ENCODE assay signal across 8 cellular contexts in genomic region chr11:13963949-13964770, GRCh38. TPM values are rescaled to one million over a fixed set of nuclear protein-coding genes. Genes with fewer than 3 reads are reported as not detected.
DNase-seq lines count a peak whose midpoint lies in the region.

No MANE protein-coding gene starts in this region.

- H3K4me1 Mint-ChIP-seq in activated naive CD4-positive, alpha-beta T cell treated with anti-CD3 and anti-CD28 coated beads, Interleukin-2, amount 10 ng/mL, durations not matched to agents 7 days and 5 days = peaks cover 44% of the 10 kb centered on the region
- peaks cover 18% of the 10 kb centered on the region for H3K4me1 Mint-ChIP-seq in stimulated activated naive CD8-positive, alpha-beta T cell treated with anti-CD3 and anti-CD28 coated beads, Interleukin-15, Interleukin-2, amounts not matched to agents 100 ng/mL and 50 ng/mL, for 24 hours (ENCODE audit: low read depth)

- no peak overlapping the region for H3K27ac Mint-ChIP-seq in activated naive CD4-positive, alpha-beta T cell treated with anti-CD3 and anti-CD28 coated beads, Interleukin-2, amount 10 ng/mL, durations not matched to agents 7 days and 5 days
- no peak overlapping the region for H3K27ac Mint-ChIP-seq in stimulated activated naive CD8-positive, alpha-beta T cell treated with anti-CD3 and anti-CD28 coated beads, Interleukin-15, Interleukin-2, amounts not matched to agents 100 ng/mL and 50 ng/mL, for 24 hours

- CTCF ChIA-PET in activated naive CD4-positive, alpha-beta T cell treated with anti-CD3 and anti-CD28 coated beads, Interleukin-2, amount 10 ng/mL, durations not matched to agents 7 days and 5 days (lab: Charles Lee) = interaction anchor here (0.9 to 2.3 kb wide), 8 partner anchors 8 to 286 kb away, joined by 3 to 9 read pairs (median 4); no protein-coding TSS in a partner anchor

- peaks cover 17% of the 10 kb centered on the region for H3K36me3 Mint-ChIP-seq in activated naive CD4-positive, alpha-beta T cell treated with anti-CD3 and anti-CD28 coated beads, Interleukin-2, amount 10 ng/mL, durations not matched to agents 7 days and 5 days
- no peaks in the 10 kb centered on the region for H3K36me3 Mint-ChIP-seq in stimulated activated naive CD8-positive, alpha-beta T cell treated with anti-CD3 and anti-CD28 coated beads, Interleukin-15, Interleukin-2, amounts not matched to agents 100 ng/mL and 50 ng/mL, for 24 hours (ENCODE audit: low read depth)

- H3K27me3 Mint-ChIP-seq in activated naive CD4-positive, alpha-beta T cell treated with anti-CD3 and anti-CD28 coated beads, Interleukin-2, amount 10 ng/mL, durations not matched to agents 7 days and 5 days = peaks cover 85% of the 10 kb centered on the region
- peaks cover 61% of the 10 kb centered on the region for H3K27me3 Mint-ChIP-seq in stimulated activated naive CD8-positive, alpha-beta T cell treated with anti-CD3 and anti-CD28 coated beads, Interleukin-15, Interleukin-2, amounts not matched to agents 100 ng/mL and 50 ng/mL, for 24 hours

- H3K4me3 Mint-ChIP-seq in activated naive CD4-positive, alpha-beta T cell treated with anti-CD3 and anti-CD28 coated beads, Interleukin-2, amount 10 ng/mL, durations not matched to agents 7 days and 5 days = peak overlapping the region; percentile 71
- H3K4me3 Mint-ChIP-seq in stimulated activated naive CD8-positive, alpha-beta T cell treated with anti-CD3 and anti-CD28 coated beads, Interleukin-15, Interleukin-2, amounts not matched to agents 100 ng/mL and 50 ng/mL, for 24 hours = peak overlapping the region; percentile 74

- in situ Hi-C loops in G401 (cut with HindIII; ENCODE audit: low sequenced_read_pairs) = no loop called here

- H3K9me3 Mint-ChIP-seq in activated naive CD4-positive, alpha-beta T cell treated with anti-CD3 and anti-CD28 coated beads, Interleukin-2, amount 10 ng/mL, durations not matched to agents 7 days and 5 days = no peaks in the 10 kb centered on the region
- no peaks in the 10 kb centered on the region for H3K9me3 Mint-ChIP-seq in stimulated activated naive CD8-positive, alpha-beta T cell treated with anti-CD3 and anti-CD28 coated beads, Interleukin-15, Interleukin-2, amounts not matched to agents 100 ng/mL and 50 ng/mL, for 24 hours

- DNase-seq in NCI-H2029 (lab: John Stamatoyannopoulos, UW) = peak; percentile 31
- no peak for DNase-seq in NCI-H2029 treated with DMSO at 0.1 percent for 48 hours (lab: John Stamatoyannopoulos, UW)
- peak; percentile 33 for DNase-seq in activated naive CD4-positive, alpha-beta T cell treated with anti-CD3 and anti-CD28 coated beads, Interleukin-2, amount 10 ng/mL, durations not matched to agents 7 days and 5 days
- peak; percentile 53 for DNase-seq in iPS-NIHi7 (ENCODE audit: extremely low spot score)
- no peak for DNase-seq in G401 (ENCODE audit: low spot score)
- no peak for DNase-seq in DMS79 treated with DMSO at 0.1 percent for 48 hours (lab: John Stamatoyannopoulos, UW)
- no peak for DNase-seq in NCI-H524 treated with DMSO at 0.1 percent for 48 hours (lab: John Stamatoyannopoulos, UW)

RNA-seq across cellular contexts. Expression of gene SPON1, which starts 1.6 kb away (rescaled TPM):
- not detected in 2 replicates for total RNA-seq in G401 (2014; rRNA removed; shearing (Covaris generic))

Comparison
In these comparisons a context has a peak if more than half of its experiments do, and no peak if none do; other contexts are left out.
1. DNase-seq: peak in NCI-H2029 (single experiment), activated naive CD4-positive, alpha-beta T cell treated with anti-CD3 and anti-CD28 coated beads, Interleukin-2, amount 10 ng/mL, durations not matched to agents 7 days and 5 days (single experiment) and iPS-NIHi7 (single experiment); none in NCI-H2029 treated with DMSO at 0.1 percent for 48 hours (single experiment), G401 (single experiment), DMS79 treated with DMSO at 0.1 percent for 48 hours (single experiment) and NCI-H524 treated with DMSO at 0.1 percent for 48 hours (single experiment).